In genomic region chr20:48825551-48825885, GRCh38 we compare ENCODE assay signal across 1 cellular context.
TF ChIP-seq lines count a peak whose summit lies in the region.

No MANE protein-coding gene starts in this region.

TF ChIP-seq in SK-N-SH, 30 proteins besides CTCF, POLR2A, EP300 and RAD21 (continued from another document):
- TF ChIP-seq IRF3 (IDR thresholded peaks at IDR 0.05; ENCODE audit: low read depth, low read length) = no peak
- TF ChIP-seq GATA2 (CRISPR knock-in tag; IDR thresholded peaks at IDR 0.05) = no peak
- no peak for TF ChIP-seq GABPA (IDR thresholded peaks at IDR 0.05; ENCODE audit: low read depth)
- TF ChIP-seq RFX5 (IDR thresholded peaks at IDR 0.05; ENCODE audit: low read length) = no peak
- TF ChIP-seq TEAD4 (IDR thresholded peaks at IDR 0.05; ENCODE audit: borderline replicate concordance, insufficient read depth) = no peak
